Comparison of ENCODE assay signal across 20 cellular contexts in genomic region chr1:866095-866494, GRCh38. TPM values are rescaled to one million over a fixed set of nuclear protein-coding genes. Genes with fewer than 3 reads are reported as not detected.
"Had no signal": no experiment of that assay in that cellular context is flagged by ENCODE, and none has a peak within 500 bp of the region (broad histone marks: within the 10 kb centered on the region; RNA-seq: fewer than 3 reads in every experiment).

No MANE protein-coding gene starts in this region.

- H3K4me2 ChIP-seq: smooth muscle cell had no signal

- H3K4me1 ChIP-seq: colonic mucosa, prostate gland, right lobe of liver had no signal

- H3K9me3 Mint-ChIP-seq: activated naive CD4-positive, alpha-beta T cell treated with anti-CD3 and anti-CD28 coated beads for 36 hours; activated T-helper 2 cell treated with anti-CD3 and anti-CD28 coated beads, Interferon-gamma antibody, Interleukin-2, Interleukin-4, amounts not matched to agents 10 μg/mL and 5 μg/mL and 100 μg/mL, durations not matched to agents 14 hours and 24 hours and 36 hours; nephron progenitor cell; stimulated activated naive CD8-positive, alpha-beta T cell treated with anti-CD3 and anti-CD28 coated beads, Interleukin-15, Interleukin-2, amounts not matched to agents 100 ng/mL and 50 ng/mL, for 24 hours had no signal

- ATAC-seq: body of pancreas, right lobe of liver had no signal

- H3K27me3 ChIP-seq: body of pancreas, colonic mucosa, right lobe of liver had no signal

- H3K4me3 Mint-ChIP-seq: activated naive CD4-positive, alpha-beta T cell treated with anti-CD3 and anti-CD28 coated beads for 36 hours; nephron progenitor cell; stimulated activated naive CD8-positive, alpha-beta T cell treated with anti-CD3 and anti-CD28 coated beads, Interleukin-15, Interleukin-2, amounts not matched to agents 100 ng/mL and 50 ng/mL, for 24 hours had no signal

- H3K36me3 ChIP-seq: adrenal gland, colonic mucosa, esophagus squamous epithelium, prostate gland, right lobe of liver, suprapubic skin had no signal

- H3K9me3 ChIP-seq: adrenal gland, body of pancreas, colonic mucosa, esophagus squamous epithelium, prostate gland, right lobe of liver, suprapubic skin had no signal

- H3K27ac ChIP-seq: adrenal gland, body of pancreas, colonic mucosa, esophagus squamous epithelium, prostate gland, right lobe of liver, suprapubic skin, VCaP had no signal

- H3K27ac Mint-ChIP-seq: activated naive CD4-positive, alpha-beta T cell treated with anti-CD3 and anti-CD28 coated beads for 36 hours; activated T-helper 2 cell treated with anti-CD3 and anti-CD28 coated beads, Interferon-gamma antibody, Interleukin-2, Interleukin-4, amounts not matched to agents 10 μg/mL and 5 μg/mL and 100 μg/mL, durations not matched to agents 14 hours and 24 hours and 36 hours; nephron progenitor cell; stimulated activated naive CD8-positive, alpha-beta T cell treated with anti-CD3 and anti-CD28 coated beads, Interleukin-15, Interleukin-2, amounts not matched to agents 100 ng/mL and 50 ng/mL, for 24 hours had no signal

- H3K4me1 Mint-ChIP-seq: nephron progenitor cell had no signal

- DNase-seq: activated CD4-positive, alpha-beta T cell treated with anti-CD3 and anti-CD28 coated beads, Interleukin-2, amount 50 U/mL, for 48 hours; activated naive CD4-positive, alpha-beta T cell treated with anti-CD3 and anti-CD28 coated beads for 36 hours; adrenal gland; body of pancreas; central memory CD4-positive, alpha-beta T cell; colonic mucosa; esophagus squamous epithelium; hypothalamus; kidney; nephron progenitor cell; occipital lobe; right lobe of liver; trophoblast cell had no signal

- H3K4me3 ChIP-seq: adrenal gland, body of pancreas, colonic mucosa, esophagus squamous epithelium, prostate gland, right lobe of liver, smooth muscle cell, suprapubic skin had no signal

RNA-seq across cellular contexts. Expression of gene SAMD11, which starts 57.6 kb away (rescaled TPM):
- total RNA-seq: activated naive CD4-positive, alpha-beta T cell treated with anti-CD3 and anti-CD28 coated beads for 36 hours; activated T-helper 2 cell treated with anti-CD3 and anti-CD28 coated beads, Interferon-gamma antibody, Interleukin-2, Interleukin-4, amounts not matched to agents 10 μg/mL and 5 μg/mL and 100 μg/mL, durations not matched to agents 14 hours and 24 hours and 36 hours; T-helper 1 cell treated with Interleukin-12 subunit alpha and Interleukin-12 subunit beta and Interleukin-4 antibody, amounts not matched to agents 30 ng/mL and 1 ng/mL, for 36 hours had no signal
